Comparison of ENCODE assay signal across 8 cellular contexts in genomic region chr7:10973061-10973941, GRCh38. TPM values are rescaled to one million over a fixed set of nuclear protein-coding genes. Genes with fewer than 3 reads are reported as not detected.
DNase-seq lines count a peak whose midpoint lies in the region; ATAC-seq and TF ChIP-seq lines count a peak whose summit lies in the region.

Gene PHF14 (plus strand): TSS chr7:10973872. CDS start chr7:10974324, 452 bp downstream.

- no peak for TF ChIP-seq CTCF in choroid plexus epithelial cell (conservative IDR thresholded peaks at IDR 0.05; ENCODE audit: low read depth, low read length)
- TF ChIP-seq CTCF in kidney epithelial cell (IDR thresholded peaks at IDR 0.05; ENCODE audit: insufficient read depth, low read length, poor library complexity, severe bottlenecking) = no peak

- H3K27me3 Mint-ChIP-seq in activated CD4-positive, alpha-beta T cell treated with anti-CD3 and anti-CD28 coated beads for 36 hours = peaks cover 2% of the 10 kb centered on the region

- no peaks in the 10 kb centered on the region for H3K36me3 ChIP-seq in kidney epithelial cell (ENCODE audit: control insufficient read depth, insufficient read depth, low read length)

- CTCF ChIA-PET in activated CD4-positive, alpha-beta T cell treated with anti-CD3 and anti-CD28 coated beads for 36 hours (lab: Charles Lee) = no interaction called here

- DNase-seq in Ammon's horn (ENCODE audit: low spot score) (peak; percentile 98), GM19238 (ENCODE audit: insufficient read length, low spot score) (peak; percentile 85), NCI-H524 (lab: John Stamatoyannopoulos, UW) (peak; percentile 92 to 97), choroid plexus epithelial cell (ENCODE audit: low read depth) (peak; percentile 98), kidney epithelial cell (ENCODE audit: low read depth) (peak; percentile 73)
- peak; percentile 98 for DNase-seq in activated CD4-positive, alpha-beta T cell treated with anti-CD3 and anti-CD28 coated beads for 36 hours
- DNase-seq in stimulated activated CD4-positive, alpha-beta T cell treated with anti-CD3 and anti-CD28 coated beads, Interleukin-15, amount 100 ng/mL, for 48 hours (ENCODE audit: low read depth in 2 of 2) = peak; percentile 93 to 96

- H3K4me3 ChIP-seq in choroid plexus epithelial cell (ENCODE audit: low read depth, low read length) (peak within 1 kb of the TSS; percentile 77), kidney epithelial cell (ENCODE audit: low read depth, low read length) (peak within 1 kb of the TSS; percentile 97)

- no peaks in the 10 kb centered on the region for H3K9me3 Mint-ChIP-seq in activated CD4-positive, alpha-beta T cell treated with anti-CD3 and anti-CD28 coated beads for 36 hours (ENCODE audit: low read depth)

- H3K27ac Mint-ChIP-seq in activated CD4-positive, alpha-beta T cell treated with anti-CD3 and anti-CD28 coated beads for 36 hours = peak within 1 kb of the TSS; percentile 93

- peak; percentile 98 for ATAC-seq in HG03442 (IDR thresholded peaks at IDR 0.05; ENCODE audit: unreplicated experiment)
- ATAC-seq in activated CD4-positive, alpha-beta T cell treated with anti-CD3 and anti-CD28 coated beads for 36 hours = peak; percentile 99

- POLR2A ChIA-PET in activated CD4-positive, alpha-beta T cell treated with anti-CD3 and anti-CD28 coated beads for 36 hours (lab: Charles Lee) = interaction anchor here (0.5 to 2.6 kb wide), 2 partner anchors 33 to 209 kb away, joined by 3 to 25 read pairs; a partner anchor contains a TSS

- no peaks in the 10 kb centered on the region for H3K27me3 ChIP-seq in kidney epithelial cell (ENCODE audit: control insufficient read depth, insufficient read depth, low read length)

- intact Hi-C loops in activated CD4-positive, alpha-beta T cell treated with anti-CD3 and anti-CD28 coated beads for 36 hours (cut with DNase I, micrococcal nuclease) = loop anchor here (1.0 to 10.0 kb wide), 2 partner anchors 33 to 1242 kb away; partner anchors contain the start of gene TMEM106B (in 1 of the 2)

- H3K36me3 Mint-ChIP-seq in activated CD4-positive, alpha-beta T cell treated with anti-CD3 and anti-CD28 coated beads for 36 hours (ENCODE audit: low read depth) = peaks cover 28% of the 10 kb centered on the region

- H3K4me3 Mint-ChIP-seq in activated CD4-positive, alpha-beta T cell treated with anti-CD3 and anti-CD28 coated beads for 36 hours = peak within 1 kb of the TSS; percentile 88

- H3K4me1 Mint-ChIP-seq in activated CD4-positive, alpha-beta T cell treated with anti-CD3 and anti-CD28 coated beads for 36 hours = peaks cover 39% of the 10 kb centered on the region

RNA-seq across cellular contexts. Expression of gene PHF14, which starts in this region (rescaled TPM):
- 10 to 100 TPM; 37.4 to 40.3 TPM for total RNA-seq in activated CD4-positive, alpha-beta T cell treated with anti-CD3 and anti-CD28 coated beads for 36 hours
- total RNA-seq in kidney epithelial cell = 32.4 and 40.4 TPM in 2 replicates

Comparison
In these comparisons a context has a peak if more than half of its experiments do, and no peak if none do; other contexts are left out.
1. Peak in every context shown above with its lines: DNase-seq, ATAC-seq and H3K4me3 ChIP-seq.